Comparison of ENCODE assay signal across 18 cellular contexts in the genomic region with DNA sequence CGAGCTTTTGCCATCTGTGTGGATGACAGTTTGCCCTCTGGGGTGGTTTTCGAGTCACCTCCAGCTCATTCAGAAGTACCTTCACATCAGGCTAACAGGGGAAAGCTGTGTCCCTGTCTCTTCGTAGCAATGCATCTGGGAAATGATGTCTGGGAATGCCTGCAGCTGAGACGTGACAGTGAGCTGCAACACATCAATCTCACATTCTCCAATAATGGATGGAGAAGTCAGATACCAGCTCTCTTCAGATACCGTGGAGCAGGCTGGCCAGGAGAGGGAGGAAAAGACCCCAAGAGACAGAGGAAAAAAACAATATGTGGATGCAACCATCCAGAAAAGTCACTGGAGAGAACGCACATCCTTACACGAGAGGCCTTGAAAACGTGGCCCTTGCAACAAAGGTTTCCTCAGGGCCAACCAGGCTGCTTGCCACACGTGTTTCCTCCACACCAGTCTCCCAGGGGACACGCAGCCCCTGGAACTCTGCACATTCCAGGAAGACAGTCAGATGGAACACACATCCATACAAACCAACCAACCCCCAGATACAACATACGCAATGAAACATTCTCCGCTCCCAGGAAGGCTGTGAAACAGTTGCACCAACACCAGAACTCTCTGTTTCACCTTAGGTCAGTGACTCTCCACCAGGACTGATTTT. TPM values are rescaled to one million over a fixed set of nuclear protein-coding genes. Genes with fewer than 3 reads are reported as not detected.
"Had no signal": no experiment of that assay in that cellular context is flagged by ENCODE, and none has a peak within 500 bp of the region (broad histone marks: within the 10 kb centered on the region; RNA-seq: fewer than 3 reads in every experiment).

No MANE protein-coding gene starts in this region.

- DNase-seq: activated CD4-positive, alpha-beta memory T cell treated with anti-CD3 and anti-CD28 coated beads for 36 hours; activated CD4-positive, alpha-beta T cell treated with anti-CD3 and anti-CD28 coated beads for 4 hours; activated gamma-delta T cell treated with Interleukin-2 at 50 U/mL for 16 hours; activated naive CD8-positive, alpha-beta T cell treated with anti-CD3 and anti-CD28 coated beads, Interleukin-2, amount 10 ng/mL, durations not matched to agents 7 days and 5 days; activated T-cell treated with anti-CD3 and anti-CD28 coated beads for 4 hours; body of pancreas; colonic mucosa; effector CD4-positive, alpha-beta T cell; gastrocnemius medialis; head of caudate nucleus; kidney; spleen; stimulated activated naive B cell treated with anti-CD40 and anti-IgM and Interleukin-4, amounts not matched to agents 10 μg/mL and 1 μg/mL and 100 μg/mL, for 72 hours had no signal

- H3K4me3 ChIP-seq: body of pancreas, colonic mucosa, gastrocnemius medialis, spleen, tibial nerve had no signal

- H3K9me3 ChIP-seq: body of pancreas, colonic mucosa, gastrocnemius medialis, spleen, tibial nerve had no signal

- H3K36me3 ChIP-seq: colonic mucosa, gastrocnemius medialis, spleen, tibial nerve had no signal

- H3K4me1 ChIP-seq: colonic mucosa, gastrocnemius medialis had no signal

- H3K27me3 ChIP-seq: body of pancreas, colonic mucosa, gastrocnemius medialis, spleen, tibial nerve had no signal

- ATAC-seq: body of pancreas; gastrocnemius medialis; natural killer cell treated with Interleukin-12 subunit alpha and Interleukin-12 subunit beta and Interleukin-15 and Interleukin-18, amount 100 ng/mL, for 72 hours; stimulated activated naive B cell treated with anti-CD40 and anti-IgM and Interleukin-4, amounts not matched to agents 10 μg/mL and 1 μg/mL and 100 μg/mL, for 72 hours had no signal

- H3K27ac ChIP-seq: body of pancreas, colonic mucosa, gastrocnemius medialis, spleen, tibial nerve had no signal

- FAIRE-seq: kidney, TTC549 had no signal

RNA-seq across cellular contexts. Expression of a gene that starts 20.3 kb away (rescaled TPM):
- total RNA-seq: activated CD4-positive, alpha-beta memory T cell treated with anti-CD3 and anti-CD28 coated beads for 36 hours; activated T-helper 1 cell treated with anti-CD3 and anti-CD28 coated beads, Interleukin-12 subunit alpha, Interleukin-12 subunit beta, Interleukin-2, Interleukin-4 antibody, amounts not matched to agents 30 ng/mL and 10 ng/mL and 1 ng/mL, durations not matched to agents 14 hours and 24 hours and 36 hours; gastrocnemius medialis; osteocyte had no signal
